Comparison of ENCODE assay signal across 8 cellular contexts in genomic region chrX:136080766-136081165, GRCh38.
"Had no signal": no experiment of that assay in that cellular context is flagged by ENCODE, and none has a peak within 500 bp of the region (broad histone marks: within the 10 kb centered on the region; RNA-seq: fewer than 3 reads in every experiment).

No MANE protein-coding gene starts in this region.

- FAIRE-seq: G401.6, GM12878, GM12891, GM12892, GM18507, GM19239 had no signal

- DNase-seq: GDM1, GF-D8 had no signal

- ATAC-seq: GM12878 had no signal

- H3K4me3 ChIP-seq: GM12878 had no signal
